ENCODE assay signal across 8 cellular contexts in genomic region chr7:72827839-72828591, GRCh38. TPM values are rescaled to one million over a fixed set of nuclear protein-coding genes. Genes with fewer than 3 reads are reported as not detected.
DNase-seq lines count a peak whose midpoint lies in the region; ATAC-seq and TF ChIP-seq lines count a peak whose summit lies in the region.
"Not testable (repeated sequence)": the region's sequence is repeated elsewhere in the genome, so short reads cannot be mapped to it uniquely, and the experiment has no call there.

A gene with protein sequence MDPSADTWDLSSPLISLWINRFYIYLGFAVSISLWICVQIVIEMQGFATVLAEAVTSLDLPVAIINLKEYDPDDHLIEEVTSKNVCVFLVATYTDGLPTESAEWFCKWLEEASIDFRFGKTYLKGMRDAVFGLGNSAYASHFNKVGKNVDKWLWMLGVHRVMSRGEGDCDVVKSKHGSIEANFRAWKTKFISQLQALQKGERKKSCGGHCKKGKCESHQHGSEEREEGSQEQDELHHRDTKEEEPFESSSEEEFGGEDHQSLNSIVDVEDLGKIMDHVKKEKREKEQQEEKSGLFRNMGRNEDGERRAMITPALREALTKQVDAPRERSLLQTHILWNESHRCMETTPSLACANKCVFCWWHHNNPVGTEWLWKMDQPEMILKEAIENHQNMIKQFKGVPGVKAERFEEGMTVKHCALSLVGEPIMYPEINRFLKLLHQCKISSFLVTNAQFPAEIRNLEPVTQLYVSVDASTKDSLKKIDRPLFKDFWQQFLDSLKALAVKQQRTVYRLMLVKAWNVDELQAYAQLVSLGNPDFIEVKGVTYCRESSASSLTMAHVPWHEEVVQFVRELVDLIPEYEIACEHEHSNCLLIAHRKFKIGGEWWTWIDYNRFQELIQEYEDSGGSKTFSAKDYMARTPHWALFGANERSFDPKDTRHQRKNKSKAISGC (minus strand): TSS chr7:72828200. CDS start chr7:72828075, 125 bp downstream.

- not testable (repeated sequence) for H3K9me3 ChIP-seq in esophagus (ENCODE audit: control insufficient read depth in 2 of 2, insufficient read depth in 1 of 2, low read depth in 1 of 2, low read length in 1 of 2); mucosa of rectum (ENCODE audit: control insufficient read depth in 2 of 2, low read length in 2 of 2)

- peak within 1 kb of the TSS; percentile 68 to 86 for H3K27ac ChIP-seq in esophagus (ENCODE audit: low read depth in 2 of 2, low read length in 1 of 2)
- peak within 1 kb of the TSS; percentile 72 to 78 for H3K27ac ChIP-seq in mucosa of rectum (ENCODE audit: low read depth in 2 of 2, low read length in 2 of 2)

- WGBS in esophagus, 2 donors = 0% methylated on average over 36 to 49 of the region's 49 CpGs

- peak; percentile 92 for DNase-seq in DMS79 (lab: John Stamatoyannopoulos, UW)
- DNase-seq in KG1 (lab: John Stamatoyannopoulos, UW) = peak; percentile 90
- DNase-seq in activated T-cell treated with anti-CD3 and anti-CD28 coated beads, Interleukin-2, amount 50 U/mL, for 48 hours = peak; percentile 98 to 99
- DNase-seq in stimulated activated CD8-positive, alpha-beta memory T cell treated with anti-CD3 and anti-CD28 coated beads, Interleukin-4, amount 100 ng/mL, for 4 hours (ENCODE audit: low read depth in 2 of 2, low spot score in 1 of 2) = peak; percentile 91 to 94

- not testable (repeated sequence) for H3K36me3 ChIP-seq in esophagus (ENCODE audit: control insufficient read depth in 2 of 2, insufficient read depth in 2 of 2, low read length in 1 of 2); mucosa of rectum (ENCODE audit: control insufficient read depth in 2 of 2, insufficient read depth in 2 of 2, low read length in 2 of 2)

- H3K4me3 ChIP-seq in esophagus (ENCODE audit: low read depth in 1 of 2, low read length in 2 of 2) (peak within 1 kb of the TSS; percentile 66 to 69), mucosa of rectum (ENCODE audit: low read length in 2 of 2) (peak within 1 kb of the TSS; percentile 86 to 91)

- peak; percentile 88 for ATAC-seq in GM21737 (IDR thresholded peaks at IDR 0.05; ENCODE audit: unreplicated experiment)

- not testable (repeated sequence) for H3K27me3 ChIP-seq in esophagus (ENCODE audit: control insufficient read depth in 1 of 2, insufficient read depth in 2 of 2, low read length in 2 of 2); mucosa of rectum (ENCODE audit: control insufficient read depth in 2 of 2, insufficient read depth in 2 of 2, low read length in 2 of 2)

- peak within 1 kb of the TSS; percentile 74 to 86 for H3K9ac ChIP-seq in mucosa of rectum (ENCODE audit: low read depth in 1 of 2, low read length in 2 of 2)

- H3K4me1 ChIP-seq in esophagus (ENCODE audit: control insufficient read depth in 2 of 2, insufficient read depth in 2 of 2, low read length in 1 of 2); mucosa of rectum (ENCODE audit: control insufficient read depth in 2 of 2, insufficient read depth in 2 of 2, low read length in 2 of 2): not testable (repeated sequence)

TF ChIP-seq in PFSK-1, 5 proteins besides CTCF, POLR2A, EP300 and RAD21:
- TF ChIP-seq POLR2AphosphoS5 (IDR thresholded peaks at IDR 0.05; ENCODE audit: low read depth, low read length) (peak; percentile 85), TAF1 (IDR thresholded peaks at IDR 0.05; ENCODE audit: borderline replicate concordance, insufficient read depth, low read length) (peak; percentile 75; the same call in 1 of the 2 replicates)

RNA-seq across cellular contexts. Expression of the gene that starts here (rescaled TPM):
- 4.1 TPM for polyA plus RNA-seq in PFSK-1 (2012; ENCODE audit: insufficient read length, low read depth)
- 1 to 10 TPM in 1 of 2 donors, under 1 TPM in 1; 0.89 to 1.9 TPM for polyA plus RNA-seq in esophagus

Comparison
In these comparisons a context has a peak if more than half of its experiments do, and no peak if none do; other contexts are left out.
1. Peak in every context shown above with its lines: DNase-seq, ATAC-seq, H3K4me3 ChIP-seq and H3K27ac ChIP-seq.